ENCODE assay signal across 30 cellular contexts in genomic region chr9:37620386-37620785, GRCh38. TPM values are rescaled to one million over a fixed set of nuclear protein-coding genes. Genes with fewer than 3 reads are reported as not detected.
"Had no signal": no experiment of that assay in that cellular context is flagged by ENCODE, and none has a peak within 500 bp of the region (broad histone marks: within the 10 kb centered on the region; RNA-seq: fewer than 3 reads in every experiment).

No MANE protein-coding gene starts in this region.

- H3K27me3 ChIP-seq: heart left ventricle, hepatocyte, pancreas, suprapubic skin, transverse colon, upper lobe of right lung, uterus had no signal

- H3K4me3 ChIP-seq: coronary artery, esophagus muscularis mucosa, gastroesophageal sphincter, heart left ventricle, hepatocyte, lung, mucosa of descending colon, pancreas, suprapubic skin, transverse colon, upper lobe of right lung, uterus had no signal

- H3K9me3 ChIP-seq: esophagus muscularis mucosa, gastroesophageal sphincter, heart left ventricle, mucosa of descending colon, neutrophil, pancreas, suprapubic skin, transverse colon, upper lobe of right lung, uterus had no signal

- H3K4me1 ChIP-seq: esophagus muscularis mucosa, foreskin keratinocyte, gastroesophageal sphincter, heart left ventricle, pancreas, suprapubic skin, transverse colon, upper lobe of right lung, uterus had no signal

- H3K4me2 ChIP-seq: hepatocyte had no signal

- H3K36me3 ChIP-seq: esophagus muscularis mucosa, gastroesophageal sphincter, heart left ventricle, neutrophil, pancreas, suprapubic skin, transverse colon, upper lobe of right lung, uterus had no signal

- H2AFZ ChIP-seq: hepatocyte had no signal

- DNase-seq: dermis blood vessel endothelial cell; effector memory CD4-positive, alpha-beta T cell; foreskin keratinocyte; heart left ventricle; kidney; mucosa of descending colon; naive thymus-derived CD8-positive, alpha-beta T cell; pancreas; retina; small intestine; stimulated activated CD4-positive, alpha-beta T cell treated with anti-CD3 and anti-CD28 coated beads, Interleukin-12 subunit alpha, Interleukin-12 subunit beta, amount 100 ng/mL, for 4 hours; stimulated activated CD4-positive, alpha-beta T cell treated with anti-CD3 and anti-CD28 coated beads, Interleukin-1b, Interleukin-23, amount 100 ng/mL, for 48 hours; stimulated activated CD4-positive, alpha-beta T cell treated with anti-CD3 and anti-CD28 coated beads, Interleukin-4, amount 100 ng/mL, for 1 hour; stimulated activated CD8-positive, alpha-beta memory T cell treated with anti-CD3 and anti-CD28 coated beads, Interleukin-4, amount 100 ng/mL, for 48 hours; stimulated activated naive CD4-positive, alpha-beta T cell; stimulated activated naive CD8-positive, alpha-beta T cell treated with anti-CD3 and anti-CD28 coated beads, Interleukin-15, amount 100 ng/mL, for 72 hours; transverse colon; upper lobe of right lung; uterus had no signal

- ATAC-seq: foreskin keratinocyte; gastroesophageal sphincter; heart left ventricle; left lobe of liver; mucosa of descending colon; naive thymus-derived CD8-positive, alpha-beta T cell; pancreas; stimulated activated naive CD8-positive, alpha-beta T cell treated with anti-CD3 and anti-CD28 coated beads, Interleukin-15, amount 100 ng/mL, for 72 hours; upper lobe of right lung had no signal

- H3K27ac ChIP-seq: coronary artery, esophagus muscularis mucosa, foreskin keratinocyte, gastroesophageal sphincter, heart left ventricle, hepatocyte, neutrophil, pancreas, suprapubic skin, transverse colon, upper lobe of right lung, uterus had no signal

- H3K79me2 ChIP-seq: hepatocyte had no signal

RNA-seq across cellular contexts. Expression of gene FRMPD1, which starts 30.4 kb away (rescaled TPM):
- total RNA-seq: dermis blood vessel endothelial cell; endothelial cell of umbilical vein; fibroblast of lung; naive thymus-derived CD8-positive, alpha-beta T cell; pulmonary artery endothelial cell; upper lobe of right lung had no signal
- polyA plus RNA-seq: endothelial cell of umbilical vein; fibroblast of lung; naive thymus-derived CD8-positive, alpha-beta T cell had no signal
